ENCODE assay signal across 10 cellular contexts in genomic region chr1:94855307-94855700, GRCh38. TPM values are rescaled to one million over a fixed set of nuclear protein-coding genes. Genes with fewer than 3 reads are reported as not detected.
DNase-seq lines count a peak whose midpoint lies in the region; ATAC-seq and TF ChIP-seq lines count a peak whose summit lies in the region.
"Had no signal": no experiment of that assay in that cellular context is flagged by ENCODE, and none has a peak within 500 bp of the region (broad histone marks: within the 10 kb centered on the region; RNA-seq: fewer than 3 reads in every experiment).

No MANE protein-coding gene starts in this region.

- DNase-seq in NCI-H226: peak; percentile 88
- DNase-seq in cerebellum (ENCODE audit: low spot score): peak; percentile 44
- peak; percentile 92 for DNase-seq in kidney tubule cell (ENCODE audit: low spot score)
- DNase-seq in tibial artery: no peak
- DNase-seq in posterior cingulate gyrus: no peak
- DNase-seq in endothelial cell (ENCODE audit: low spot score): no peak
- no peak for DNase-seq in NCI-H1694 treated with DMSO at 0.1 percent for 48 hours (lab: John Stamatoyannopoulos, UW)
- DNase-seq: NCI-H146 had no signal

- ATAC-seq in HG02870 (IDR thresholded peaks at IDR 0.05; ENCODE audit: unreplicated experiment): no peak

- no peak overlapping the region for H3K4me3 Mint-ChIP-seq in endothelial cell (ENCODE audit: unreplicated experiment)

- no peak overlapping the region for H3K4me3 ChIP-seq in tibial artery

- intact Hi-C loops in tibial artery (cut with DNase I; ENCODE audit: low total_unique reads): loop anchor here (2.0 kb wide), 1 partner anchor 187 kb away; no protein-coding TSS in a partner anchor
- intact Hi-C loops in posterior cingulate gyrus (cut with DNase I): loop anchor here (2.0 kb wide), 1 partner anchor 71 kb away; the partner anchor contains the start of gene CNN3

- H3K36me3 ChIP-seq in tibial artery: no peaks in the 10 kb centered on the region

- H3K9me3 ChIP-seq in tibial artery: no peaks in the 10 kb centered on the region

- H3K4me1 Mint-ChIP-seq in endothelial cell (ENCODE audit: unreplicated experiment): peaks cover 6% of the 10 kb centered on the region

- TF ChIP-seq CTCF in tibial artery (IDR thresholded peaks at IDR 0.05) (no peak), endothelial cell (IDR thresholded peaks at IDR 0.05; ENCODE audit: unreplicated experiment) (no peak)

- peaks cover 0 to 31% (median 18%) of the 10 kb centered on the region in 4 donors for H3K4me1 ChIP-seq in tibial artery

- no peaks in the 10 kb centered on the region for H3K9me3 Mint-ChIP-seq in endothelial cell (ENCODE audit: unreplicated experiment)

- no peak overlapping the region for H3K27ac Mint-ChIP-seq in endothelial cell (ENCODE audit: unreplicated experiment)

- no peaks in the 10 kb centered on the region for H3K27me3 Mint-ChIP-seq in endothelial cell (ENCODE audit: unreplicated experiment)

- peak overlapping the region; percentile 68 to 79 for H3K27ac ChIP-seq in tibial artery

- H3K36me3 Mint-ChIP-seq in endothelial cell (ENCODE audit: low read depth, unreplicated experiment): no peaks in the 10 kb centered on the region

- H3K27me3 ChIP-seq in tibial artery: no peaks in the 10 kb centered on the region

RNA-seq across cellular contexts. Expression of gene SLC44A3, which starts 35.1 kb away (rescaled TPM):
- total RNA-seq in cerebellum (3.0 TPM), endothelial cell (ENCODE audit: unreplicated experiment) (2.7 TPM)
- total RNA-seq: OCI-LY7 had no signal

Comparison
In these comparisons a context has a peak if more than half of its experiments do, and no peak if none do; other contexts are left out.
1. DNase-seq: peak in NCI-H226 (single experiment), cerebellum (single experiment) and kidney tubule cell (single experiment); none in tibial artery (0 of 2), posterior cingulate gyrus (0 of 10), endothelial cell (single experiment) and NCI-H1694 treated with DMSO at 0.1 percent for 48 hours (single experiment).